In the genomic region with DNA sequence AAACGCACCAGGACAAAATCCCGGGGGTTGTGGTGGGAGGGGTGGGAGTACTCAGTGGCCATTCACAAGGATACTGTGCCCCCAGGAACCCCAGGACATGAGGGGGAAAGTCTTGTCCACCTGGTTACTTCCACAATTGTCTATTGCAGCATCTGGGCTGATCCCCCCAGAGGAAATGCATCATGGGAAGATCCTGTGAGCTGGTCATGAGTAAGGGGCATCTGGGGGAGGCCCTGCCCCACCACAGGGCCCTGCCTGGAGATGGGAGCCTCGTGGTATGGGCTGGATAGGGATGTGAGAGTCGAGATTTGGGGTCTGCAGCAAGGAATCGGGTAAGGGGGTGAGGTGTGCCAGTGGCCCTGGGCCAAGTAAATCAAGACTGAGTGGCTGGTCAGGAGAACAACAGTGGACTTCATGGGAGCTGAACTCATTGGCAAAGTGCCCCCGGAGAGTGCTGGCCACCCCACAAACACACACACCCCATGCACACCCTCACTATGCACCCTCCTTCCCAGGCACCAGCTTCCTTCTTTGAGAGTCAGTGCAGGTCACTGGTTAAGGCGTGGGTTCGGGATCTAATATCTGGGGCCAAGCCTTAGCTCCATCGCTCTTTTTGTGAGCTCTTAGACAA, we compare ENCODE assay signal across 21 cellular contexts. TPM values are rescaled to one million over a fixed set of nuclear protein-coding genes. Genes with fewer than 3 reads are reported as not detected.
DNase-seq lines count a peak whose midpoint lies in the region; ATAC-seq and TF ChIP-seq lines count a peak whose summit lies in the region.
"Had no signal": no experiment of that assay in that cellular context is flagged by ENCODE, and none has a peak within 500 bp of the region (broad histone marks: within the 10 kb centered on the region; RNA-seq: fewer than 3 reads in every experiment).

No MANE protein-coding gene starts in this region.

- intact Hi-C loops in left lung (cut with DNase I) (no loop called here), spleen (cut with DNase I; ENCODE audit: low total_unique reads) (no loop called here)

- H3K36me3 Mint-ChIP-seq in T-helper 1 cell treated with Interleukin-12 subunit alpha and Interleukin-12 subunit beta and Interleukin-4 antibody, amounts not matched to agents 30 μg/mL and 1 μg/mL, for 36 hours (ENCODE audit: low read depth) = no peaks in the 10 kb centered on the region
- H3K36me3 Mint-ChIP-seq: T-cell had no signal

- peak overlapping the region; percentile 18 for H3K27ac Mint-ChIP-seq in T-helper 1 cell treated with Interleukin-12 subunit alpha and Interleukin-12 subunit beta and Interleukin-4 antibody, amounts not matched to agents 30 μg/mL and 1 μg/mL, for 36 hours
- H3K27ac Mint-ChIP-seq: activated B cell treated with CpG ODN at 0.5 μM for 24 hours, B cell, T-cell had no signal

- POLR2A ChIA-PET in RWPE1 (lab: Yijun Ruan, JAX; ENCODE audit: low non-redundant PET) = no interaction called here

- WGBS in spleen, 5 donors = 69 to 83% (median 75%) methylated on average over 7 to 9 of the region's 9 CpGs

- no peak for ATAC-seq in left lung
- ATAC-seq: gastrocnemius medialis, T-cell had no signal

- H3K4me1 Mint-ChIP-seq in T-helper 1 cell treated with Interleukin-12 subunit alpha and Interleukin-12 subunit beta and Interleukin-4 antibody, amounts not matched to agents 30 μg/mL and 1 μg/mL, for 36 hours (ENCODE audit: low read depth) = peaks cover 40% of the 10 kb centered on the region
- H3K4me1 Mint-ChIP-seq: activated B cell treated with CpG ODN at 0.5 μM for 24 hours, B cell had no signal

- H3K36me3 ChIP-seq in left lung = no peaks in the 10 kb centered on the region
- no peaks in the 10 kb centered on the region for H3K36me3 ChIP-seq in spleen
- H3K36me3 ChIP-seq: gastrocnemius medialis had no signal

- H3K4me3 ChIP-seq in left lung = peak overlapping the region in 1 of 2 donors; percentile 55
- peak overlapping the region in 3 of 8 donors; percentile 40 to 65 (median 41) for H3K4me3 ChIP-seq in spleen
- H3K4me3 ChIP-seq: gastrocnemius medialis, GM12878 had no signal

- H3K4me1 ChIP-seq in left lung = peaks cover 5 to 85% of the 10 kb centered on the region in 2 donors
- H3K4me1 ChIP-seq in spleen = peaks cover 0 to 83% (median 17%) of the 10 kb centered on the region in 6 donors
- H3K4me1 ChIP-seq: gastrocnemius medialis had no signal

- peaks cover 11% of the 10 kb centered on the region for H3K27me3 Mint-ChIP-seq in T-helper 1 cell treated with Interleukin-12 subunit alpha and Interleukin-12 subunit beta and Interleukin-4 antibody, amounts not matched to agents 30 μg/mL and 1 μg/mL, for 36 hours (ENCODE audit: low read depth)
- H3K27me3 Mint-ChIP-seq: B cell had no signal

- H3K27ac ChIP-seq in RWPE1 = peak overlapping the region; percentile 88
- H3K27ac ChIP-seq in left lung = peak overlapping the region; percentile 89 to 93
- peak overlapping the region in 7 of 8 donors; percentile 77 to 97 (median 86) for H3K27ac ChIP-seq in spleen
- H3K27ac ChIP-seq: 22Rv1 had no signal

- H3K9me3 ChIP-seq in left lung (no peaks in the 10 kb centered on the region), spleen (no peaks in the 10 kb centered on the region)
- H3K9me3 ChIP-seq: gastrocnemius medialis had no signal

- DNase-seq in T-helper 1 cell = no peak
- no peak for DNase-seq in RWPE1 (ENCODE audit: low spot score)
- no peak for DNase-seq in left lung
- DNase-seq in spleen = no peak
- DNase-seq in 8988T = no peak
- no peak for DNase-seq in KG1 (lab: John Stamatoyannopoulos, UW)
- no peak for DNase-seq in GM19238 (ENCODE audit: insufficient read length, low spot score)
- DNase-seq: activated B cell treated with CpG ODN at 0.5 μM for 24 hours, activated gamma-delta T cell, NCI-H2107, NCI-H524, retina, SHP77 treated with DMSO at 0.1 percent for 48 hours had no signal

- H3K27me3 ChIP-seq in left lung (no peaks in the 10 kb centered on the region), spleen (replicated peaks in 1 of 7) (peaks cover 0 to 14% (median 0%) of the 10 kb centered on the region in 7 donors)
- H3K27me3 ChIP-seq: gastrocnemius medialis had no signal

- peak overlapping the region; percentile 0 for H3K4me3 Mint-ChIP-seq in T-helper 1 cell treated with Interleukin-12 subunit alpha and Interleukin-12 subunit beta and Interleukin-4 antibody, amounts not matched to agents 30 μg/mL and 1 μg/mL, for 36 hours
- H3K4me3 Mint-ChIP-seq: activated B cell treated with CpG ODN at 0.5 μM for 24 hours, B cell, T-cell had no signal

- CTCF ChIA-PET in RWPE1 (lab: Yijun Ruan, JAX) = interaction anchor here (0.6 kb wide), 1 partner anchor 908 kb away, joined by 3 read pairs; no protein-coding TSS in a partner anchor

- TF ChIP-seq CTCF in RWPE1 (conservative IDR thresholded peaks at IDR 0.05; ENCODE audit: low read depth) (no peak), left lung (IDR thresholded peaks at IDR 0.05) (no peak), spleen (IDR thresholded peaks at IDR 0.05 in 8 of 11, conservative IDR thresholded peaks at IDR 0.05 in 3 of 11) (no peak)

- no peak for TF ChIP-seq POLR2A in spleen (IDR thresholded peaks at IDR 0.05)

- H3K9me3 Mint-ChIP-seq in T-helper 1 cell treated with Interleukin-12 subunit alpha and Interleukin-12 subunit beta and Interleukin-4 antibody, amounts not matched to agents 30 μg/mL and 1 μg/mL, for 36 hours = no peaks in the 10 kb centered on the region
- H3K9me3 Mint-ChIP-seq: activated B cell treated with CpG ODN at 0.5 μM for 24 hours, T-cell had no signal

RNA-seq across cellular contexts. Expression of gene SERPINA1, which starts 3.0 kb away (rescaled TPM):
- 1,000 to 10,000 TPM; 1,065 to 1,514 TPM for total RNA-seq in left lung
- 100 to 1,000 TPM; 167 to 701 (median 241) TPM for total RNA-seq in spleen
- 10 to 100 TPM; 28.4 to 60.7 (median 43.8) TPM for polyA plus RNA-seq in spleen

RNA-seq across cellular contexts. Expression of gene SERPINA2, which starts 24.9 kb away (rescaled TPM):
- not detected for total RNA-seq in left lung
- total RNA-seq in spleen = not detected
- polyA plus RNA-seq in spleen = not detected
- total RNA-seq: activated B cell treated with CpG ODN at 0.5 μM for 24 hours, B cell, epithelial cell of proximal tubule, gastrocnemius medialis, GM12878, left cardiac atrium, T-cell had no signal
- polyA plus RNA-seq: GM12878 had no signal
